1 cellular context compared by ENCODE assay signal in the genomic region with DNA sequence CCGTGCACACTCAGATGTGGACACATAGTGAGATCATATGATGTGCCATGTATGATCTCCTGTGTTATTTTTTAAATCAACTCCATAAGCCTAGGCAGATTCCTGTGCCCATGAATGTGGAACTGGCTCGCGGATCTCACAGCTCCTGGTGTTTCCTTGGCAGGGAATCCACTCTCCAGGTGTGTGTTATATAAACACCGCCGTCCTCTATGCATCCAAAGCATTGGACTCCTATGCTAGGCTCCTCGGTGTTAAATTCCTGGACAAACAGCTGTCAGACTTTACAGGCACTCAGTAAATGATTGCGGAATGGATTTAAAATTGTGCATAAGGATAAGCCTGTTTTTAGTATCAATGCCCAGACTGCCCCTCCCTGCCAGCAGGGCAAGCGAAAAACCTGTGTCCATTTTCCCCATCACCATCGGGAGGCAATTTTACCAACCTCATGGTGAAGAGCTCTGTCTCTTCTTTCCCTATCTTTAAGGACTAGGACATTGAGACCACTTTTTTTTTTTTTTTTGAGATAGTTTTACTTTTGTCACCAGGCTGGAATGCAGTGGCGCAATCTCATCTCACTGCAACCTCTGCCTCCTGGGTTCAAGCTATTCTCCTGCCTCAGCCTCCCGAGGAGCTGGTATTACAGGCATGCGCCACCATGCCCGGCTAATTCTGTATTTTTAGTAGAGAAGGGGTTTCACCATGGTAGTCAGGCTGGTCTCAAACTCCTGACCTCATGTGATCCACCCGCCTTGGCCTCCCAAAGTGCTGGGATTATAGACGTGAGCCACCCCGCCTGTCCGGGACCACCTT.
TF ChIP-seq lines count a peak whose summit lies in the region.

No MANE protein-coding gene starts in this region.

TF ChIP-seq in H1, 55 proteins besides CTCF, POLR2A, EP300 and RAD21:
- TF ChIP-seq CEBPB (IDR thresholded peaks at IDR 0.05; ENCODE audit: low read depth, low read length) (peak; percentile 76; the same call in 1 of the 2 replicates), CBX8 (IDR thresholded peaks at IDR 0.05; ENCODE audit: borderline replicate concordance, low read depth, low read length) (no peak)
